Comparison of ENCODE assay signal across 10 cellular contexts in the genomic region with DNA sequence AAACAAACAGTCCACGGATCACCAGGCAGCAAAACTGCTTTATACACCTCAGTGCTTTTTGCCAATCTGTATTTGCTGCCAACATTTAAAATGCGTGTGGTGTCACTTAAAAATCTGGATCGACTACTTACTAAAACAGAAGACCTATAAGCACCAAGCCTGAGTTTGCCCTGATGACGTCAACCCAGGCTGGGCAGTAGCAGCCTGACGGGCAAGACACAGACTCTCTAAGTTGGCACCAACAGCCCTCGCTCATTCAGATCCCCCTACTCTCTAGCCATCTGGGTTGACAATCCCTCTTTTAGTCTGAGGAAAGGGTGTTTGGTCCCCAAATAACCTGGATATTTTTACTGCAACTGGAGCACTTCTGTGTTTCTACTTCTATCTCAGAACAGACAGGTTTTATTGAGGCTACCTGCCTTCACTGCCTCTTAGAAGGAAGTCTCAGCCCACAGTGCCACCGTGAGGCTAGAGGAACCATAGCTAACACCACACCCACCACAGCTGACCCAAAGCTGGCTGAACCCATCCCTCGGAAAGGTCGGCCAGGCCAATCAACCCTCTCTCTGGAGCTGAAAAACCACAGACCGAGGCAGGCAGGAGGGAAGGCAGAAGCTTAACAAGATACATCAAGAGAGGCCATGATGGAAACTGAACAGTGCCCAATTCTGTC. TPM values are rescaled to one million over a fixed set of nuclear protein-coding genes. Genes with fewer than 3 reads are reported as not detected.
DNase-seq lines count a peak whose midpoint lies in the region; ATAC-seq and TF ChIP-seq lines count a peak whose summit lies in the region.
"Had no signal": no experiment of that assay in that cellular context is flagged by ENCODE, and none has a peak within 500 bp of the region (broad histone marks: within the 10 kb centered on the region; RNA-seq: fewer than 3 reads in every experiment).

No MANE protein-coding gene starts in this region.

- H3K9me3 ChIP-seq in HCT116 (ENCODE audit: control insufficient read depth in 1 of 2, insufficient read depth in 1 of 2, low read depth in 1 of 2, low read length in 2 of 2): no peaks in the 10 kb centered on the region
- H3K9me3 ChIP-seq in breast epithelium: no peaks in the 10 kb centered on the region
- H3K9me3 ChIP-seq in stomach: no peaks in the 10 kb centered on the region

- POLR2A ChIA-PET in HCT116 (lab: Charles Lee): no interaction called here

- no peak overlapping the region for H3K4me2 ChIP-seq in HCT116 (ENCODE audit: low read length)

- H4K20me1 ChIP-seq in HCT116 (ENCODE audit: insufficient read depth): peaks cover 8% of the 10 kb centered on the region; the same call in 1 of the 2 replicates

- H2AFZ ChIP-seq in HCT116 (ENCODE audit: low read depth, low read length, poor library complexity, severe bottlenecking): no peak overlapping the region

- TF ChIP-seq EP300 in stomach (IDR thresholded peaks at IDR 0.05): no peak

- intact Hi-C loops in HCT116 (cut with micrococcal nuclease) (no loop called here), breast epithelium (cut with DNase I; ENCODE audit: low total_unique reads) (no loop called here), stomach (cut with DNase I; ENCODE audit: low total_unique reads) (no loop called here)

- no peak for TF ChIP-seq POLR2A in HCT116 (IDR thresholded peaks at IDR 0.05; ENCODE audit: borderline replicate concordance, extremely low read depth, insufficient read depth, insufficient read length)
- no peak for TF ChIP-seq POLR2A in breast epithelium (IDR thresholded peaks at IDR 0.05)
- no peak for TF ChIP-seq POLR2A in stomach (IDR thresholded peaks at IDR 0.05)

- H3K4me3 ChIP-seq in HCT116 (replicated peaks in 1 of 2; ENCODE audit: low read depth in 1 of 2, low read length in 2 of 2) (no peak overlapping the region), breast epithelium (no peak overlapping the region), stomach (no peak overlapping the region)

- DNase-seq in 8988T: peak; percentile 43
- DNase-seq in HCT116 (ENCODE audit: low read depth, low spot score): no peak
- peak in 1 of 2 donors; percentile 49 for DNase-seq in breast epithelium (ENCODE audit: low spot score in 2 of 2)
- DNase-seq in left kidney (ENCODE audit: low read depth, low spot score): peak; percentile 32
- DNase-seq in stomach: no peak
- no peak for DNase-seq in NCI-H1105 (lab: John Stamatoyannopoulos, UW)
- DNase-seq in COLO829 (ENCODE audit: low spot score): no peak
- DNase-seq: COR-L47, NCI-H1048 had no signal

- no peaks in the 10 kb centered on the region for H3K9me2 ChIP-seq in HCT116 (ENCODE audit: insufficient read depth)

- WGBS in stomach, 5 donors: 53 to 61% (median 58%) methylated on average over 10 of the region's 10 CpGs

- peak in 2 of 3 experiments; percentile 12 to 18; a peak in 1 of 6 replicates for TF ChIP-seq CTCF in HCT116 (IDR thresholded peaks at IDR 0.05 in 2 of 3, conservative IDR thresholded peaks at IDR 0.05 in 1 of 3; ENCODE audit: borderline replicate concordance in 1 of 3, insufficient read depth in 1 of 3, low read depth in 2 of 3, low read length in 2 of 3)
- TF ChIP-seq CTCF in breast epithelium (IDR thresholded peaks at IDR 0.05): peak in 1 of 3 donors; percentile 33
- TF ChIP-seq CTCF in stomach (IDR thresholded peaks at IDR 0.05): peak in 1 of 7 experiments; percentile 15

- BruUV-seq in HCT116 (replicated peaks; lab: Mats Ljungman, UMichigan): no TSS peak

- peak; percentile 72; the same call in 1 of the 2 replicates for ATAC-seq in HCT116
- no peak for ATAC-seq in GM21360 (IDR thresholded peaks at IDR 0.05; ENCODE audit: unreplicated experiment)

- H3K27me3 ChIP-seq in HCT116 (ENCODE audit: insufficient read depth, low read length) (no peaks in the 10 kb centered on the region), breast epithelium (no peaks in the 10 kb centered on the region), stomach (no peaks in the 10 kb centered on the region)

- no peak overlapping the region for H3K27ac ChIP-seq in HCT116 (ENCODE audit: low read depth, low read length)
- peak overlapping the region; percentile 50 to 66 for H3K27ac ChIP-seq in breast epithelium
- no peak overlapping the region for H3K27ac ChIP-seq in stomach

- TF ChIP-seq RAD21 in HCT116 (IDR thresholded peaks at IDR 0.05; ENCODE audit: low read depth): no peak

- peaks cover 88% of the 10 kb centered on the region for H3K79me2 ChIP-seq in HCT116 (ENCODE audit: insufficient read depth, low read length)

- H3K4me1 ChIP-seq in HCT116 (ENCODE audit: control insufficient read depth in 1 of 2, insufficient read depth in 2 of 2, low read length in 2 of 2): peaks cover 0 to under 1% of the 10 kb centered on the region in 2 experiments; a peak in 1 of 4 replicates
- H3K4me1 ChIP-seq in breast epithelium: no peaks in the 10 kb centered on the region
- peaks cover 0 to 30% (median 15%) of the 10 kb centered on the region in 4 donors for H3K4me1 ChIP-seq in stomach

- peaks cover 54 to 79% of the 10 kb centered on the region in 2 experiments for H3K36me3 ChIP-seq in HCT116 (ENCODE audit: control insufficient read depth in 1 of 2, insufficient read depth in 2 of 2, low read length in 2 of 2)
- H3K36me3 ChIP-seq in breast epithelium: no peaks in the 10 kb centered on the region
- H3K36me3 ChIP-seq in stomach: peaks cover 67 to 98% (median 94%) of the 10 kb centered on the region in 4 donors

- no peak overlapping the region for H3K9ac ChIP-seq in HCT116 (ENCODE audit: low read length)

- RAD21 ChIA-PET in HCT116 (lab: Charles Lee; ENCODE audit: low non-redundant PET in 1 of 2, low total read pairs in 2 of 2, uncharacterized antibody in 2 of 2, unreplicated experiment in 2 of 2): interaction anchor here in 1 of 2 experiments (0.6 kb wide), 1 partner anchor 109 kb away, joined by 3 read pairs; no protein-coding TSS in a partner anchor

- CTCF ChIA-PET in HCT116 (lab: Charles Lee): no interaction called here

TF ChIP-seq in HCT116, 20 proteins besides CTCF, POLR2A, EP300 and RAD21:
- TF ChIP-seq JUND (IDR thresholded peaks at IDR 0.05): no peak
- TF ChIP-seq EGR1 (IDR thresholded peaks at IDR 0.05; ENCODE audit: low read depth): no peak
- TF ChIP-seq, protein P1, sequence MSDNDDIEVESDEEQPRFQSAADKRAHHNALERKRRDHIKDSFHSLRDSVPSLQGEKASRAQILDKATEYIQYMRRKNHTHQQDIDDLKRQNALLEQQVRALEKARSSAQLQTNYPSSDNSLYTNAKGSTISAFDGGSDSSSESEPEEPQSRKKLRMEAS (IDR thresholded peaks at IDR 0.05): no peak
- no peak for TF ChIP-seq SRF (IDR thresholded peaks at IDR 0.05; ENCODE audit: low read depth)
- no peak for TF ChIP-seq ZNF274 (IDR thresholded peaks at IDR 0.05; ENCODE audit: low read depth, low read length)
- no peak for TF ChIP-seq CEBPB (IDR thresholded peaks at IDR 0.05; ENCODE audit: low read depth)
- no peak for TF ChIP-seq EZH2 (IDR thresholded peaks at IDR 0.05)
- TF ChIP-seq, protein P2, sequence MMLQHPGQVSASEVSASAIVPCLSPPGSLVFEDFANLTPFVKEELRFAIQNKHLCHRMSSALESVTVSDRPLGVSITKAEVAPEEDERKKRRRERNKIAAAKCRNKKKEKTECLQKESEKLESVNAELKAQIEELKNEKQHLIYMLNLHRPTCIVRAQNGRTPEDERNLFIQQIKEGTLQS (IDR thresholded peaks at IDR 0.05): no peak
- no peak for TF ChIP-seq SIN3A (IDR thresholded peaks at IDR 0.05; ENCODE audit: low read depth)
- no peak for TF ChIP-seq EZH2phosphoT487 (IDR thresholded peaks at IDR 0.05; ENCODE audit: borderline replicate concordance)
- no peak for TF ChIP-seq SP1 (IDR thresholded peaks at IDR 0.05; ENCODE audit: low read depth)
- TF ChIP-seq, protein P3, sequence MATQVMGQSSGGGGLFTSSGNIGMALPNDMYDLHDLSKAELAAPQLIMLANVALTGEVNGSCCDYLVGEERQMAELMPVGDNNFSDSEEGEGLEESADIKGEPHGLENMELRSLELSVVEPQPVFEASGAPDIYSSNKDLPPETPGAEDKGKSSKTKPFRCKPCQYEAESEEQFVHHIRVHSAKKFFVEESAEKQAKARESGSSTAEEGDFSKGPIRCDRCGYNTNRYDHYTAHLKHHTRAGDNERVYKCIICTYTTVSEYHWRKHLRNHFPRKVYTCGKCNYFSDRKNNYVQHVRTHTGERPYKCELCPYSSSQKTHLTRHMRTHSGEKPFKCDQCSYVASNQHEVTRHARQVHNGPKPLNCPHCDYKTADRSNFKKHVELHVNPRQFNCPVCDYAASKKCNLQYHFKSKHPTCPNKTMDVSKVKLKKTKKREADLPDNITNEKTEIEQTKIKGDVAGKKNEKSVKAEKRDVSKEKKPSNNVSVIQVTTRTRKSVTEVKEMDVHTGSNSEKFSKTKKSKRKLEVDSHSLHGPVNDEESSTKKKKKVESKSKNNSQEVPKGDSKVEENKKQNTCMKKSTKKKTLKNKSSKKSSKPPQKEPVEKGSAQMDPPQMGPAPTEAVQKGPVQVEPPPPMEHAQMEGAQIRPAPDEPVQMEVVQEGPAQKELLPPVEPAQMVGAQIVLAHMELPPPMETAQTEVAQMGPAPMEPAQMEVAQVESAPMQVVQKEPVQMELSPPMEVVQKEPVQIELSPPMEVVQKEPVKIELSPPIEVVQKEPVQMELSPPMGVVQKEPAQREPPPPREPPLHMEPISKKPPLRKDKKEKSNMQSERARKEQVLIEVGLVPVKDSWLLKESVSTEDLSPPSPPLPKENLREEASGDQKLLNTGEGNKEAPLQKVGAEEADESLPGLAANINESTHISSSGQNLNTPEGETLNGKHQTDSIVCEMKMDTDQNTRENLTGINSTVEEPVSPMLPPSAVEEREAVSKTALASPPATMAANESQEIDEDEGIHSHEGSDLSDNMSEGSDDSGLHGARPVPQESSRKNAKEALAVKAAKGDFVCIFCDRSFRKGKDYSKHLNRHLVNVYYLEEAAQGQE (IDR thresholded peaks at IDR 0.05; ENCODE audit: low read depth): no peak
- TF ChIP-seq POLR2AphosphoS5 (IDR thresholded peaks at IDR 0.05; ENCODE audit: low read depth, low read length): no peak

RNA-seq across cellular contexts. Expression of a gene that starts 6.9 kb away (rescaled TPM):
- total RNA-seq in HCT116 (2021; ENCODE audit: unreplicated experiment): 82.4 TPM
- polyA plus RNA-seq in HCT116 (2012): 36.5 and 40.8 TPM in 2 replicates
- total RNA-seq in breast epithelium: 10 to 100 TPM; 27.8 to 58.1 (median 56.0) TPM
- total RNA-seq in stomach: 100 to 1,000 TPM in 1 of 5 donors, 10 to 100 TPM in 4; 51.7 to 104 (median 62.4) TPM
- 10 to 100 TPM; 21.5 to 40.0 (median 28.1) TPM for polyA plus RNA-seq in stomach

RNA-seq across cellular contexts. Expression of a gene that starts 7.0 kb away (rescaled TPM):
- total RNA-seq in HCT116 (2021; ENCODE audit: unreplicated experiment): 34.7 TPM
- polyA plus RNA-seq in HCT116 (2012): 27.0 and 27.2 TPM in 2 replicates
- 10 to 100 TPM; 20.3 to 29.5 (median 27.7) TPM for total RNA-seq in breast epithelium
- total RNA-seq in stomach: 10 to 100 TPM in 4 of 5 donors, 1 to 10 TPM in 1; 7.0 to 63.8 (median 32.2) TPM
- polyA plus RNA-seq in stomach: 10 to 100 TPM; 17.4 to 22.8 (median 19.4) TPM

RNA-seq across cellular contexts. Expression of a gene that starts 37.4 kb away (rescaled TPM):
- total RNA-seq in HCT116 (2021; ENCODE audit: unreplicated experiment): 10.2 TPM
- 8.2 and 8.6 TPM in 2 replicates for polyA plus RNA-seq in HCT116 (2012)
- total RNA-seq in breast epithelium: 10 to 100 TPM in 1 of 3 donors, 1 to 10 TPM in 2; 6.4 to 12.8 (median 9.8) TPM
- 10 to 100 TPM in 1 of 5 donors, 1 to 10 TPM in 4; 5.1 to 54.8 (median 6.7) TPM for total RNA-seq in stomach
- polyA plus RNA-seq in stomach: 1 to 10 TPM; 3.7 to 7.3 (median 6.7) TPM

Comparison
In these comparisons a context has a peak if more than half of its experiments do, and no peak if none do; other contexts are left out.
1. DNase-seq: peak in 8988T (single experiment) and left kidney (single experiment); none in HCT116 (single experiment), stomach (single experiment), NCI-H1105 (single experiment) and COLO829 (single experiment).
2. H3K27ac ChIP-seq: peak in breast epithelium (2 of 2); none in HCT116 (single experiment) and stomach (0 of 5).